16 cellular contexts compared by ENCODE assay signal in genomic region chr21:39597595-39598185, GRCh38. TPM values are rescaled to one million over a fixed set of nuclear protein-coding genes. Genes with fewer than 3 reads are reported as not detected.
"Had no signal": no experiment of that assay in that cellular context is flagged by ENCODE, and none has a peak within 500 bp of the region (broad histone marks: within the 10 kb centered on the region; RNA-seq: fewer than 3 reads in every experiment).

No MANE protein-coding gene starts in this region.

- H3K4me3 ChIP-seq: pancreas, thoracic aorta, upper lobe of left lung had no signal

- H3K9me3 ChIP-seq: pancreas, thoracic aorta, upper lobe of left lung had no signal

- DNase-seq: activated B cell treated with CpG ODN at 0.5 μM for 24 hours; activated CD4-positive, alpha-beta memory T cell treated with anti-CD3 and anti-CD28 coated beads for 36 hours; activated CD4-positive, alpha-beta T cell treated with anti-CD3 and anti-CD28 coated beads for 4 hours; activated CD8-positive, alpha-beta memory T cell treated with anti-CD3 and anti-CD28 coated beads, Interleukin-2, amount 10 ng/mL, durations not matched to agents 7 days and 5 days; activated naive CD8-positive, alpha-beta T cell treated with anti-CD3 and anti-CD28 coated beads for 36 hours; amniotic stem cell; erythroblast; kidney; left ventricle myocardium superior; stimulated activated naive B cell treated with anti-CD40 and anti-IgM and Interleukin-4, amounts not matched to agents 10 μg/mL and 1 μg/mL and 100 μg/mL, for 72 hours had no signal

- ATAC-seq: activated CD8-positive, alpha-beta memory T cell treated with anti-CD3 and anti-CD28 coated beads, Interleukin-2, amount 10 ng/mL, durations not matched to agents 7 days and 5 days; left ventricle myocardium superior; sciatic nerve; stimulated activated naive B cell treated with anti-CD40 and anti-IgM and Interleukin-4, amounts not matched to agents 10 μg/mL and 1 μg/mL and 100 μg/mL, for 72 hours had no signal

- H3K27me3 Mint-ChIP-seq: activated B cell treated with CpG ODN at 0.5 μM for 24 hours; activated CD8-positive, alpha-beta memory T cell treated with anti-CD3 and anti-CD28 coated beads, Interleukin-2, amount 10 ng/mL, durations not matched to agents 7 days and 5 days had no signal

- H3K4me3 Mint-ChIP-seq: activated B cell treated with CpG ODN at 0.5 μM for 24 hours; activated CD4-positive, alpha-beta memory T cell treated with anti-CD3 and anti-CD28 coated beads for 36 hours; activated CD8-positive, alpha-beta memory T cell treated with anti-CD3 and anti-CD28 coated beads, Interleukin-2, amount 10 ng/mL, durations not matched to agents 7 days and 5 days; activated naive CD8-positive, alpha-beta T cell treated with anti-CD3 and anti-CD28 coated beads for 36 hours; stimulated activated naive B cell treated with anti-CD40 and anti-IgM and Interleukin-4, amounts not matched to agents 10 μg/mL and 1 μg/mL and 100 μg/mL, for 72 hours; T-helper 2 cell treated with Interferon-gamma antibody and Interleukin-4, amounts not matched to agents 5 μg/mL and 100 μg/mL, for 36 hours had no signal

- H3K36me3 ChIP-seq: pancreas, thoracic aorta, upper lobe of left lung had no signal

- H3K27me3 ChIP-seq: pancreas, upper lobe of left lung had no signal

- H3K4me1 Mint-ChIP-seq: activated B cell treated with CpG ODN at 0.5 μM for 24 hours; activated CD8-positive, alpha-beta memory T cell treated with anti-CD3 and anti-CD28 coated beads, Interleukin-2, amount 10 ng/mL, durations not matched to agents 7 days and 5 days; activated naive CD8-positive, alpha-beta T cell treated with anti-CD3 and anti-CD28 coated beads for 36 hours; stimulated activated naive B cell treated with anti-CD40 and anti-IgM and Interleukin-4, amounts not matched to agents 10 μg/mL and 1 μg/mL and 100 μg/mL, for 72 hours had no signal

- H3K27ac Mint-ChIP-seq: activated B cell treated with CpG ODN at 0.5 μM for 24 hours; activated CD4-positive, alpha-beta memory T cell treated with anti-CD3 and anti-CD28 coated beads for 36 hours; activated CD8-positive, alpha-beta memory T cell treated with anti-CD3 and anti-CD28 coated beads, Interleukin-2, amount 10 ng/mL, durations not matched to agents 7 days and 5 days; activated naive CD8-positive, alpha-beta T cell treated with anti-CD3 and anti-CD28 coated beads for 36 hours; stimulated activated naive B cell treated with anti-CD40 and anti-IgM and Interleukin-4, amounts not matched to agents 10 μg/mL and 1 μg/mL and 100 μg/mL, for 72 hours; T-helper 2 cell treated with Interferon-gamma antibody and Interleukin-4, amounts not matched to agents 5 μg/mL and 100 μg/mL, for 36 hours had no signal

- H3K9me3 Mint-ChIP-seq: activated CD4-positive, alpha-beta memory T cell treated with anti-CD3 and anti-CD28 coated beads for 36 hours; activated naive CD8-positive, alpha-beta T cell treated with anti-CD3 and anti-CD28 coated beads for 36 hours; stimulated activated naive B cell treated with anti-CD40 and anti-IgM and Interleukin-4, amounts not matched to agents 10 μg/mL and 1 μg/mL and 100 μg/mL, for 72 hours; T-helper 2 cell treated with Interferon-gamma antibody and Interleukin-4, amounts not matched to agents 5 μg/mL and 100 μg/mL, for 36 hours had no signal

- H3K36me3 Mint-ChIP-seq: activated CD4-positive, alpha-beta memory T cell treated with anti-CD3 and anti-CD28 coated beads for 36 hours; activated CD8-positive, alpha-beta memory T cell treated with anti-CD3 and anti-CD28 coated beads, Interleukin-2, amount 10 ng/mL, durations not matched to agents 7 days and 5 days; activated naive CD8-positive, alpha-beta T cell treated with anti-CD3 and anti-CD28 coated beads for 36 hours; stimulated activated naive B cell treated with anti-CD40 and anti-IgM and Interleukin-4, amounts not matched to agents 10 μg/mL and 1 μg/mL and 100 μg/mL, for 72 hours had no signal

- H3K27ac ChIP-seq: pancreas, thoracic aorta, upper lobe of left lung had no signal

- H3K4me1 ChIP-seq: upper lobe of left lung had no signal

RNA-seq across cellular contexts. Expression of gene B3GALT5, which starts 15.1 kb away (rescaled TPM):
- total RNA-seq: activated B cell treated with CpG ODN at 0.5 μM for 24 hours; activated CD4-positive, alpha-beta memory T cell treated with anti-CD3 and anti-CD28 coated beads for 36 hours; activated CD8-positive, alpha-beta memory T cell treated with anti-CD3 and anti-CD28 coated beads, Interleukin-2, amount 10 ng/mL, durations not matched to agents 7 days and 5 days; activated naive CD8-positive, alpha-beta T cell treated with anti-CD3 and anti-CD28 coated beads for 36 hours; mononuclear cell; sciatic nerve had no signal
